In the genomic region with DNA sequence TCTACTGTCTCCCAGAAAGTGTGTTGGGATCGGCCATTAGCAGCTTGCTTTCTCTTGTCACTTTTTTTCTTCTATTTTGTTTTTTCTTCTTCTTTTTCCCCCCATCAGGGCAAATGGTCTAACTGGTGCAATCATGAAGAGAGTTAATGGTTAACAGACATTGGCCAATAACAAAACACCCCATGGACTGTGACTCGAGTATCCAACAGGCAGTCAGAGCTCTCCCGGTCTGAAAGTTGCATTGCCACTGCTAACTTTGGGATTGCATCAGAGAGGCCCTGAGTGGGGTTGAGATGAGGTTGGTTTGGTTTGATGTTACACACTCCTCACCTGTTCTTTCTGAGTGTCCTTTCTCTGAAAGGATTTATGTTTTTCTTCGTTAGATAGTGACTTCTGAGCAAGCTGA, we compare ENCODE assay signal across 1 cellular context.
A peak's percentile ranks its signal among the peaks of the same experiment; 100 is the strongest.
TF ChIP-seq lines count a peak whose summit lies in the region.

No MANE protein-coding gene starts in this region.

TF ChIP-seq in HepG2, 621 proteins besides CTCF, POLR2A, EP300 and RAD21 (continued from another document and continues in another):
- TF ChIP-seq, protein P1, sequence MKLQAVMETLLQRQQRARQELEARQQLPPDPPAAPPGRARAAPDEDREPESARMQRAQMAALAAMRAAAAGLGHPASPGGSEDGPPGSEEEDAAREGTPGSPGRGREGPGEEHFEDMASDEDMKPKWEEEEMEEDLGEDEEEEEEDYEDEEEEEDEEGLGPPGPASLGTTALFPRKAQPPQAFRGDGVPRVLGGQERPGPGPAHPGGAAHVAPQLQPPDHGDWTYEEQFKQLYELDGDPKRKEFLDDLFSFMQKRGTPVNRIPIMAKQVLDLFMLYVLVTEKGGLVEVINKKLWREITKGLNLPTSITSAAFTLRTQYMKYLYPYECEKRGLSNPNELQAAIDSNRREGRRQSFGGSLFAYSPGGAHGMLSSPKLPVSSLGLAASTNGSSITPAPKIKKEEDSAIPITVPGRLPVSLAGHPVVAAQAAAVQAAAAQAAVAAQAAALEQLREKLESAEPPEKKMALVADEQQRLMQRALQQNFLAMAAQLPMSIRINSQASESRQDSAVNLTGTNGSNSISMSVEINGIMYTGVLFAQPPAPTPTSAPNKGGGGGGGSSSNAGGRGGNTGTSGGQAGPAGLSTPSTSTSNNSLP (IDR thresholded peaks at IDR 0.05; ENCODE audit: low read depth, low read length), result peak; percentile 33; the same call in 1 of the 2 replicates
- TF ChIP-seq PLRG1 (conservative IDR thresholded peaks at IDR 0.05) (no peak), NFYC (CRISPR knock-in tag; IDR thresholded peaks at IDR 0.05) (peak; percentile 63), TCF7 (IDR thresholded peaks at IDR 0.05; ENCODE audit: low read depth) (peak; percentile 69), RFXANK (CRISPR knock-in tag; IDR thresholded peaks at IDR 0.05) (peak; percentile 90), CEBPG (CRISPR knock-in tag; IDR thresholded peaks at IDR 0.05) (peak; percentile 100), ZNF224 (CRISPR knock-in tag; IDR thresholded peaks at IDR 0.05) (0 out of 2 replicates have a peak, but pooled peaks have one; percentile 54), ZNF441 (CRISPR knock-in tag; IDR thresholded peaks at IDR 0.05; ENCODE audit: borderline replicate concordance) (no peak), MAFG (CRISPR knock-in tag; IDR thresholded peaks at IDR 0.05) (no peak), HOXA3 (CRISPR knock-in tag; IDR thresholded peaks at IDR 0.05) (peak; percentile 91), DNMT1 (CRISPR knock-in tag; IDR thresholded peaks at IDR 0.05) (no peak), STAT5B (CRISPR knock-in tag; IDR thresholded peaks at IDR 0.05) (0 out of 2 replicates have a peak, but pooled peaks have one; percentile 26), ZNF772 (CRISPR knock-in tag; IDR thresholded peaks at IDR 0.05) (peak; percentile 95; the same call in 1 of the 2 replicates), MED13 (CRISPR knock-in tag; IDR thresholded peaks at IDR 0.05) (no peak), PCBP2 (optimal IDR thresholded peaks at IDR 0.05; ENCODE audit: low read depth, low read length, poor library complexity, severe bottlenecking) (no peak), TOE1 (CRISPR knock-in tag; IDR thresholded peaks at IDR 0.05) (peak; percentile 74; the same call in 1 of the 2 replicates), ZNF598 (CRISPR knock-in tag; IDR thresholded peaks at IDR 0.05; ENCODE audit: borderline replicate concordance) (no peak), CBFB (CRISPR knock-in tag; IDR thresholded peaks at IDR 0.05) (peak; percentile 75), ZNF335 (CRISPR knock-in tag; IDR thresholded peaks at IDR 0.05) (peak; percentile 88; the same call in 1 of the 2 replicates), TSC22D2 (CRISPR knock-in tag; IDR thresholded peaks at IDR 0.05; ENCODE audit: borderline replicate concordance) (0 out of 2 replicates have a peak, but pooled peaks have one; percentile 36), ZKSCAN8 (CRISPR knock-in tag; IDR thresholded peaks at IDR 0.05; ENCODE audit: borderline replicate concordance) (peak; percentile 94), ARID2 (CRISPR knock-in tag; IDR thresholded peaks at IDR 0.05; ENCODE audit: borderline replicate concordance) (peak; percentile 88), SOX5 (CRISPR knock-in tag; IDR thresholded peaks at IDR 0.05; ENCODE audit: borderline replicate concordance) (peak; percentile 86), FOXA1 (IDR thresholded peaks at IDR 0.05) (no peak), FOXA1 (CRISPR knock-in tag; IDR thresholded peaks at IDR 0.05) (peak; percentile 65; the same call in 1 of the 2 replicates), ZNF746 (CRISPR knock-in tag; IDR thresholded peaks at IDR 0.05) (peak; percentile 57; the same call in 1 of the 2 replicates), ZNF3 (CRISPR knock-in tag; IDR thresholded peaks at IDR 0.05) (peak; percentile 48; the same call in 1 of the 2 replicates), PHB2 (IDR thresholded peaks at IDR 0.05; ENCODE audit: partially characterized antibody) (no peak)
- TF ChIP-seq, protein P2, sequence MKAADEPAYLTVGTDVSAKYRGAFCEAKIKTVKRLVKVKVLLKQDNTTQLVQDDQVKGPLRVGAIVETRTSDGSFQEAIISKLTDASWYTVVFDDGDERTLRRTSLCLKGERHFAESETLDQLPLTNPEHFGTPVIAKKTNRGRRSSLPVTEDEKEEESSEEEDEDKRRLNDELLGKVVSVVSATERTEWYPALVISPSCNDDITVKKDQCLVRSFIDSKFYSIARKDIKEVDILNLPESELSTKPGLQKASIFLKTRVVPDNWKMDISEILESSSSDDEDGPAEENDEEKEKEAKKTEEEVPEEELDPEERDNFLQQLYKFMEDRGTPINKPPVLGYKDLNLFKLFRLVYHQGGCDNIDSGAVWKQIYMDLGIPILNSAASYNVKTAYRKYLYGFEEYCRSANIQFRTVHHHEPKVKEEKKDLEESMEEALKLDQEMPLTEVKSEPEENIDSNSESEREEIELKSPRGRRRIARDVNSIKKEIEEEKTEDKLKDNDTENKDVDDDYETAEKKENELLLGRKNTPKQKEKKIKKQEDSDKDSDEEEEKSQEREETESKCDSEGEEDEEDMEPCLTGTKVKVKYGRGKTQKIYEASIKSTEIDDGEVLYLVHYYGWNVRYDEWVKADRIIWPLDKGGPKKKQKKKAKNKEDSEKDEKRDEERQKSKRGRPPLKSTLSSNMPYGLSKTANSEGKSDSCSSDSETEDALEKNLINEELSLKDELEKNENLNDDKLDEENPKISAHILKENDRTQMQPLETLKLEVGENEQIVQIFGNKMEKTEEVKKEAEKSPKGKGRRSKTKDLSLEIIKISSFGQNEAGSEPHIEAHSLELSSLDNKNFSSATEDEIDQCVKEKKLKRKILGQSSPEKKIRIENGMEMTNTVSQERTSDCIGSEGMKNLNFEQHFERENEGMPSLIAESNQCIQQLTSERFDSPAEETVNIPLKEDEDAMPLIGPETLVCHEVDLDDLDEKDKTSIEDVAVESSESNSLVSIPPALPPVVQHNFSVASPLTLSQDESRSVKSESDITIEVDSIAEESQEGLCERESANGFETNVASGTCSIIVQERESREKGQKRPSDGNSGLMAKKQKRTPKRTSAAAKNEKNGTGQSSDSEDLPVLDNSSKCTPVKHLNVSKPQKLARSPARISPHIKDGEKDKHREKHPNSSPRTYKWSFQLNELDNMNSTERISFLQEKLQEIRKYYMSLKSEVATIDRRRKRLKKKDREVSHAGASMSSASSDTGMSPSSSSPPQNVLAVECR (CRISPR knock-in tag; IDR thresholded peaks at IDR 0.05; ENCODE audit: borderline replicate concordance), result peak; percentile 79; the same call in 1 of the 2 replicates
- TF ChIP-seq, protein P3, sequence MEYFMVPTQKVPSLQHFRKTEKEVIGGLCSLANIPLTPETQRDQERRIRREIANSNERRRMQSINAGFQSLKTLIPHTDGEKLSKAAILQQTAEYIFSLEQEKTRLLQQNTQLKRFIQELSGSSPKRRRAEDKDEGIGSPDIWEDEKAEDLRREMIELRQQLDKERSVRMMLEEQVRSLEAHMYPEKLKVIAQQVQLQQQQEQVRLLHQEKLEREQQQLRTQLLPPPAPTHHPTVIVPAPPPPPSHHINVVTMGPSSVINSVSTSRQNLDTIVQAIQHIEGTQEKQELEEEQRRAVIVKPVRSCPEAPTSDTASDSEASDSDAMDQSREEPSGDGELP (IDR thresholded peaks at IDR 0.05; ENCODE audit: borderline replicate concordance, low read depth), result peak; percentile 66; the same call in 1 of the 2 replicates
- TF ChIP-seq, protein P4, sequence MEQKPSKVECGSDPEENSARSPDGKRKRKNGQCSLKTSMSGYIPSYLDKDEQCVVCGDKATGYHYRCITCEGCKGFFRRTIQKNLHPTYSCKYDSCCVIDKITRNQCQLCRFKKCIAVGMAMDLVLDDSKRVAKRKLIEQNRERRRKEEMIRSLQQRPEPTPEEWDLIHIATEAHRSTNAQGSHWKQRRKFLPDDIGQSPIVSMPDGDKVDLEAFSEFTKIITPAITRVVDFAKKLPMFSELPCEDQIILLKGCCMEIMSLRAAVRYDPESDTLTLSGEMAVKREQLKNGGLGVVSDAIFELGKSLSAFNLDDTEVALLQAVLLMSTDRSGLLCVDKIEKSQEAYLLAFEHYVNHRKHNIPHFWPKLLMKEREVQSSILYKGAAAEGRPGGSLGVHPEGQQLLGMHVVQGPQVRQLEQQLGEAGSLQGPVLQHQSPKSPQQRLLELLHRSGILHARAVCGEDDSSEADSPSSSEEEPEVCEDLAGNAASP (CRISPR knock-in tag; IDR thresholded peaks at IDR 0.05; ENCODE audit: borderline replicate concordance), result peak; percentile 94
- TF ChIP-seq, protein P5, sequence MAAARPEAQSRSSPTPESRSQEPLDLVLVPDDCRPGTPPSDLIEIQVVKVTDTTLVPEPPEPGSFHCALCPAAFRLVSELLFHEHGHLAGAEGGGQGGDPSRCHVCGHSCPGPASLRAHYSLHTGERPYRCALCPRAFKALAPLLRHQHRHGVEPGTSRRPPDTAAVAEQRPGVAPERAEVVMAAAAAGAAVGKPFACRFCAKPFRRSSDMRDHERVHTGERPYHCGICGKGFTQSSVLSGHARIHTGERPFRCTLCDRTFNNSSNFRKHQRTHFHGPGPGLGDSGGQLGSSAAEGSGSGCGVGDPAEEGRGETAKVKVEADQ (CRISPR knock-in tag; IDR thresholded peaks at IDR 0.05; ENCODE audit: borderline replicate concordance), result no peak
- TF ChIP-seq, protein P6, sequence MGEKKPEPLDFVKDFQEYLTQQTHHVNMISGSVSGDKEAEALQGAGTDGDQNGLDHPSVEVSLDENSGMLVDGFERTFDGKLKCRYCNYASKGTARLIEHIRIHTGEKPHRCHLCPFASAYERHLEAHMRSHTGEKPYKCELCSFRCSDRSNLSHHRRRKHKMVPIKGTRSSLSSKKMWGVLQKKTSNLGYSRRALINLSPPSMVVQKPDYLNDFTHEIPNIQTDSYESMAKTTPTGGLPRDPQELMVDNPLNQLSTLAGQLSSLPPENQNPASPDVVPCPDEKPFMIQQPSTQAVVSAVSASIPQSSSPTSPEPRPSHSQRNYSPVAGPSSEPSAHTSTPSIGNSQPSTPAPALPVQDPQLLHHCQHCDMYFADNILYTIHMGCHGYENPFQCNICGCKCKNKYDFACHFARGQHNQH (CRISPR knock-in tag; IDR thresholded peaks at IDR 0.05), result peak; percentile 94
- TF ChIP-seq, protein P7, sequence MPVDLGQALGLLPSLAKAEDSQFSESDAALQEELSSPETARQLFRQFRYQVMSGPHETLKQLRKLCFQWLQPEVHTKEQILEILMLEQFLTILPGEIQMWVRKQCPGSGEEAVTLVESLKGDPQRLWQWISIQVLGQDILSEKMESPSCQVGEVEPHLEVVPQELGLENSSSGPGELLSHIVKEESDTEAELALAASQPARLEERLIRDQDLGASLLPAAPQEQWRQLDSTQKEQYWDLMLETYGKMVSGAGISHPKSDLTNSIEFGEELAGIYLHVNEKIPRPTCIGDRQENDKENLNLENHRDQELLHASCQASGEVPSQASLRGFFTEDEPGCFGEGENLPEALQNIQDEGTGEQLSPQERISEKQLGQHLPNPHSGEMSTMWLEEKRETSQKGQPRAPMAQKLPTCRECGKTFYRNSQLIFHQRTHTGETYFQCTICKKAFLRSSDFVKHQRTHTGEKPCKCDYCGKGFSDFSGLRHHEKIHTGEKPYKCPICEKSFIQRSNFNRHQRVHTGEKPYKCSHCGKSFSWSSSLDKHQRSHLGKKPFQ (CRISPR knock-in tag; IDR thresholded peaks at IDR 0.05; ENCODE audit: insufficient replicate concordance), result peak; percentile 35
- TF ChIP-seq, protein P8, sequence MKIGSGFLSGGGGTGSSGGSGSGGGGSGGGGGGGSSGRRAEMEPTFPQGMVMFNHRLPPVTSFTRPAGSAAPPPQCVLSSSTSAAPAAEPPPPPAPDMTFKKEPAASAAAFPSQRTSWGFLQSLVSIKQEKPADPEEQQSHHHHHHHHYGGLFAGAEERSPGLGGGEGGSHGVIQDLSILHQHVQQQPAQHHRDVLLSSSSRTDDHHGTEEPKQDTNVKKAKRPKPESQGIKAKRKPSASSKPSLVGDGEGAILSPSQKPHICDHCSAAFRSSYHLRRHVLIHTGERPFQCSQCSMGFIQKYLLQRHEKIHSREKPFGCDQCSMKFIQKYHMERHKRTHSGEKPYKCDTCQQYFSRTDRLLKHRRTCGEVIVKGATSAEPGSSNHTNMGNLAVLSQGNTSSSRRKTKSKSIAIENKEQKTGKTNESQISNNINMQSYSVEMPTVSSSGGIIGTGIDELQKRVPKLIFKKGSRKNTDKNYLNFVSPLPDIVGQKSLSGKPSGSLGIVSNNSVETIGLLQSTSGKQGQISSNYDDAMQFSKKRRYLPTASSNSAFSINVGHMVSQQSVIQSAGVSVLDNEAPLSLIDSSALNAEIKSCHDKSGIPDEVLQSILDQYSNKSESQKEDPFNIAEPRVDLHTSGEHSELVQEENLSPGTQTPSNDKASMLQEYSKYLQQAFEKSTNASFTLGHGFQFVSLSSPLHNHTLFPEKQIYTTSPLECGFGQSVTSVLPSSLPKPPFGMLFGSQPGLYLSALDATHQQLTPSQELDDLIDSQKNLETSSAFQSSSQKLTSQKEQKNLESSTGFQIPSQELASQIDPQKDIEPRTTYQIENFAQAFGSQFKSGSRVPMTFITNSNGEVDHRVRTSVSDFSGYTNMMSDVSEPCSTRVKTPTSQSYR (CRISPR knock-in tag; IDR thresholded peaks at IDR 0.05; ENCODE audit: borderline replicate concordance), result peak; percentile 82; the same call in 1 of the 2 replicates
- TF ChIP-seq, protein P9, sequence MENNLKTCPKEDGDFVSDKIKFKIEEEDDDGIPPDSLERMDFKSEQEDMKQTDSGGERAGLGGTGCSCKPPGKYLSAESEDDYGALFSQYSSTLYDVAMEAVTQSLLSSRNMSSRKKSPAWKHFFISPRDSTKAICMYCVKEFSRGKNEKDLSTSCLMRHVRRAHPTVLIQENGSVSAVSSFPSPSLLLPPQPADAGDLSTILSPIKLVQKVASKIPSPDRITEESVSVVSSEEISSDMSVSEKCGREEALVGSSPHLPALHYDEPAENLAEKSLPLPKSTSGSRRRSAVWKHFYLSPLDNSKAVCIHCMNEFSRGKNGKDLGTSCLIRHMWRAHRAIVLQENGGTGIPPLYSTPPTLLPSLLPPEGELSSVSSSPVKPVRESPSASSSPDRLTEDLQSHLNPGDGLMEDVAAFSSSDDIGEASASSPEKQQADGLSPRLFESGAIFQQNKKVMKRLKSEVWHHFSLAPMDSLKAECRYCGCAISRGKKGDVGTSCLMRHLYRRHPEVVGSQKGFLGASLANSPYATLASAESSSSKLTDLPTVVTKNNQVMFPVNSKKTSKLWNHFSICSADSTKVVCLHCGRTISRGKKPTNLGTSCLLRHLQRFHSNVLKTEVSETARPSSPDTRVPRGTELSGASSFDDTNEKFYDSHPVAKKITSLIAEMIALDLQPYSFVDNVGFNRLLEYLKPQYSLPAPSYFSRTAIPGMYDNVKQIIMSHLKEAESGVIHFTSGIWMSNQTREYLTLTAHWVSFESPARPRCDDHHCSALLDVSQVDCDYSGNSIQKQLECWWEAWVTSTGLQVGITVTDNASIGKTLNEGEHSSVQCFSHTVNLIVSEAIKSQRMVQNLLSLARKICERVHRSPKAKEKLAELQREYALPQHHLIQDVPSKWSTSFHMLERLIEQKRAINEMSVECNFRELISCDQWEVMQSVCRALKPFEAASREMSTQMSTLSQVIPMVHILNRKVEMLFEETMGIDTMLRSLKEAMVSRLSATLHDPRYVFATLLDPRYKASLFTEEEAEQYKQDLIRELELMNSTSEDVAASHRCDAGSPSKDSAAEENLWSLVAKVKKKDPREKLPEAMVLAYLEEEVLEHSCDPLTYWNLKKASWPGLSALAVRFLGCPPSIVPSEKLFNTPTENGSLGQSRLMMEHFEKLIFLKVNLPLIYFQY (CRISPR knock-in tag; IDR thresholded peaks at IDR 0.05; ENCODE audit: borderline replicate concordance), result peak; percentile 52; the same call in 1 of the 2 replicates
- TF ChIP-seq, protein P10, sequence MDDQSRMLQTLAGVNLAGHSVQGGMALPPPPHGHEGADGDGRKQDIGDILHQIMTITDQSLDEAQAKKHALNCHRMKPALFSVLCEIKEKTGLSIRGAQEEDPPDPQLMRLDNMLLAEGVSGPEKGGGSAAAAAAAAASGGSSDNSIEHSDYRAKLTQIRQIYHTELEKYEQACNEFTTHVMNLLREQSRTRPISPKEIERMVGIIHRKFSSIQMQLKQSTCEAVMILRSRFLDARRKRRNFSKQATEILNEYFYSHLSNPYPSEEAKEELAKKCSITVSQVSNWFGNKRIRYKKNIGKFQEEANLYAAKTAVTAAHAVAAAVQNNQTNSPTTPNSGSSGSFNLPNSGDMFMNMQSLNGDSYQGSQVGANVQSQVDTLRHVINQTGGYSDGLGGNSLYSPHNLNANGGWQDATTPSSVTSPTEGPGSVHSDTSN (CRISPR knock-in tag; IDR thresholded peaks at IDR 0.05; ENCODE audit: borderline replicate concordance), result no peak
